Comparison of ENCODE assay signal across 28 cellular contexts in the genomic region with DNA sequence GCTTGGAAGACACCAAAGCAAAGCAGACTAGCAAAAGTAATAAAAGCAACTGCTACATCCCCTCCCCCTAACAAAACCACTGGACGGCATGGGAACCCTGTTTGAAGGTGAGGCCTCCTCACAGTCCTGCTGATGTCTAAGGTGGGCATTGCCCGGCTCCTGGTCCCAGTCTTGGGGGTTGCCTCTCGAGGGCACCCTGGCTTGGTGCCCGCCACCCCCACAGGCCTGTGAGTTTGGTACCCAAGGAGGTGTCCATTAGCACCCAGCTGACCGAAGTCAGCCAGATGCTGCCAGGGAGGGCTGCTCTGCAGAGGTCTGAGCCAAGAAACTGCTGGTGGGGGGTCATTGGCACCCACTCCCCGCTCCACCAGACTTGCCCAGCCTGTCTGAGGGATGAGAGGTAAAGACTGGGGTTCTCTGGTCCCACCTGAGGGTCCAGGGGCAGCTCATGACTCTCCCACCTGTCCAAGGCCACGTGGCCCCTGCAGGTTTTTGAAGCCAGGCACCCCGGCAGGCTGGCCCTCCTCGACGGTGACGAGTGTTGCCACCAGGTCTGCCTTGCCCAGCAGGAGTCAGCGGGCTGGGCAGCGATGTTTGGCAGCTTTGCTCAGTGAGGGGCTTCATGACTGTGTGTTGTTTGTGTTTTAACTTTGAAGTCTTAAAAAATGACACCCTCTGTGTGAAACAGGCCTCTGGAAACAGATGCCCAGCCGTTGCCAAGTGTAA.
"Had no signal": no experiment of that assay in that cellular context is flagged by ENCODE, and none has a peak within 500 bp of the region (broad histone marks: within the 10 kb centered on the region; RNA-seq: fewer than 3 reads in every experiment).

No MANE protein-coding gene starts in this region.

- H3K9me3 Mint-ChIP-seq: activated CD4-positive, alpha-beta memory T cell treated with anti-CD3 and anti-CD28 coated beads, Interleukin-2, amount 10 ng/mL, durations not matched to agents 7 days and 5 days; activated naive CD4-positive, alpha-beta T cell treated with anti-CD3 and anti-CD28 coated beads, Interleukin-2, amount 10 ng/mL, durations not matched to agents 7 days and 5 days; activated naive CD8-positive, alpha-beta T cell treated with anti-CD3 and anti-CD28 coated beads, Interleukin-2, amount 50 U/mL, for 24 hours had no signal

- H3K36me3 ChIP-seq: brain microvascular endothelial cell, WERI-Rb-1 had no signal

- H3K27me3 ChIP-seq: brain microvascular endothelial cell had no signal

- H3K4me3 Mint-ChIP-seq: activated CD4-positive, alpha-beta memory T cell treated with anti-CD3 and anti-CD28 coated beads, Interleukin-2, amount 10 ng/mL, durations not matched to agents 7 days and 5 days; activated CD8-positive, alpha-beta memory T cell treated with anti-CD3 and anti-CD28 coated beads, Interleukin-2, amount 10 ng/mL, durations not matched to agents 7 days and 5 days; activated naive CD4-positive, alpha-beta T cell treated with anti-CD3 and anti-CD28 coated beads, Interleukin-2, amount 10 ng/mL, durations not matched to agents 7 days and 5 days; activated naive CD8-positive, alpha-beta T cell; activated naive CD8-positive, alpha-beta T cell treated with anti-CD3 and anti-CD28 coated beads, Interleukin-2, amount 50 U/mL, for 24 hours had no signal

- ATAC-seq: activated CD8-positive, alpha-beta memory T cell treated with anti-CD3 and anti-CD28 coated beads, Interleukin-2, amount 10 ng/mL, durations not matched to agents 7 days and 5 days; activated naive CD8-positive, alpha-beta T cell treated with anti-CD3 and anti-CD28 coated beads, Interleukin-2, amount 50 U/mL, for 24 hours had no signal

- H3K4me1 Mint-ChIP-seq: activated CD4-positive, alpha-beta memory T cell treated with anti-CD3 and anti-CD28 coated beads, Interleukin-2, amount 10 ng/mL, durations not matched to agents 7 days and 5 days; activated CD8-positive, alpha-beta memory T cell treated with anti-CD3 and anti-CD28 coated beads, Interleukin-2, amount 10 ng/mL, durations not matched to agents 7 days and 5 days; activated naive CD4-positive, alpha-beta T cell treated with anti-CD3 and anti-CD28 coated beads, Interleukin-2, amount 10 ng/mL, durations not matched to agents 7 days and 5 days; activated naive CD8-positive, alpha-beta T cell treated with anti-CD3 and anti-CD28 coated beads, Interleukin-2, amount 50 U/mL, for 24 hours had no signal

- DNase-seq: activated CD4-positive, alpha-beta memory T cell treated with anti-CD3 and anti-CD28 coated beads, Interleukin-2, amount 10 ng/mL, durations not matched to agents 7 days and 5 days; activated CD4-positive, alpha-beta T cell treated with anti-CD3 and anti-CD28 coated beads for 1 hour; activated CD4-positive, alpha-beta T cell treated with anti-CD3 and anti-CD28 coated beads for 48 hours; activated CD4-positive, CD25-positive, alpha-beta regulatory T cell; activated CD8-positive, alpha-beta memory T cell treated with anti-CD3 and anti-CD28 coated beads for 24 hours; activated CD8-positive, alpha-beta memory T cell treated with anti-CD3 and anti-CD28 coated beads, Interleukin-2, amount 10 ng/mL, durations not matched to agents 7 days and 5 days; activated CD8-positive, alpha-beta memory T cell treated with anti-CD3 and anti-CD28 coated beads, Interleukin-2, amount 50 U/mL, for 48 hours; activated effector memory CD4-positive, alpha-beta T cell treated with Interleukin-2 at 50 U/mL for 16 hours; activated naive CD4-positive, alpha-beta T cell treated with anti-CD3 and anti-CD28 coated beads, Interleukin-2, amount 10 ng/mL, durations not matched to agents 7 days and 5 days; activated naive CD8-positive, alpha-beta T cell treated with anti-CD3 and anti-CD28 coated beads, Interleukin-2, amount 50 U/mL, for 24 hours; activated T-cell treated with anti-CD3 and anti-CD28 coated beads, Interleukin-2, amount 50 U/mL, for 48 hours; anterior cingulate cortex; brain microvascular endothelial cell; central memory CD4-positive, alpha-beta T cell; MM.1S; MV-4-11; NCI-H1092; NCI-H1436 treated with DMSO at 0.1 percent for 48 hours; NCI-H1694 treated with DMSO at 0.1 percent for 48 hours; NCI-H2029; NCI-H345; NCI-H526; NCI-H748 treated with DMSO at 0.1 percent for 48 hours; NK-92 treated with Interleukin-12 subunit alpha and Interleukin-12 subunit beta, amount 100 ng/mL, for 24 hours; Right ventricle myocardium superior; T1000; WERI-Rb-1 had no signal

- H3K36me3 Mint-ChIP-seq: activated CD8-positive, alpha-beta memory T cell treated with anti-CD3 and anti-CD28 coated beads, Interleukin-2, amount 10 ng/mL, durations not matched to agents 7 days and 5 days; activated naive CD4-positive, alpha-beta T cell treated with anti-CD3 and anti-CD28 coated beads, Interleukin-2, amount 10 ng/mL, durations not matched to agents 7 days and 5 days; activated naive CD8-positive, alpha-beta T cell had no signal

- H3K27ac ChIP-seq: brain microvascular endothelial cell, WERI-Rb-1 had no signal

- H3K27ac Mint-ChIP-seq: activated CD4-positive, alpha-beta memory T cell treated with anti-CD3 and anti-CD28 coated beads, Interleukin-2, amount 10 ng/mL, durations not matched to agents 7 days and 5 days; activated CD8-positive, alpha-beta memory T cell treated with anti-CD3 and anti-CD28 coated beads, Interleukin-2, amount 10 ng/mL, durations not matched to agents 7 days and 5 days; activated naive CD4-positive, alpha-beta T cell treated with anti-CD3 and anti-CD28 coated beads, Interleukin-2, amount 10 ng/mL, durations not matched to agents 7 days and 5 days; activated naive CD8-positive, alpha-beta T cell; activated naive CD8-positive, alpha-beta T cell treated with anti-CD3 and anti-CD28 coated beads, Interleukin-2, amount 50 U/mL, for 24 hours had no signal

- H3K27me3 Mint-ChIP-seq: activated CD4-positive, alpha-beta memory T cell treated with anti-CD3 and anti-CD28 coated beads, Interleukin-2, amount 10 ng/mL, durations not matched to agents 7 days and 5 days; activated CD8-positive, alpha-beta memory T cell treated with anti-CD3 and anti-CD28 coated beads, Interleukin-2, amount 10 ng/mL, durations not matched to agents 7 days and 5 days; activated naive CD4-positive, alpha-beta T cell treated with anti-CD3 and anti-CD28 coated beads, Interleukin-2, amount 10 ng/mL, durations not matched to agents 7 days and 5 days; activated naive CD8-positive, alpha-beta T cell; activated naive CD8-positive, alpha-beta T cell treated with anti-CD3 and anti-CD28 coated beads, Interleukin-2, amount 50 U/mL, for 24 hours had no signal
